10 cellular contexts compared by ENCODE assay signal in genomic region chrX:73852467-73852866, GRCh38. TPM values are rescaled to one million over a fixed set of nuclear protein-coding genes. Genes with fewer than 3 reads are reported as not detected.
DNase-seq lines count a peak whose midpoint lies in the region; ATAC-seq and TF ChIP-seq lines count a peak whose summit lies in the region.
"Had no signal": no experiment of that assay in that cellular context is flagged by ENCODE, and none has a peak within 500 bp of the region (broad histone marks: within the 10 kb centered on the region; RNA-seq: fewer than 3 reads in every experiment).

Gene XIST (minus strand): TSS chrX:73852714.

- H3K4me3 ChIP-seq in right cardiac atrium (ENCODE audit: low read length) (no peak within 1 kb of the TSS), vagina (peak within 1 kb of the TSS; percentile 53 to 68)

- H3K27me3 ChIP-seq in right cardiac atrium (ENCODE audit: control insufficient read depth, insufficient read depth) (no peaks in the 10 kb centered on the region), vagina (no peaks in the 10 kb centered on the region)
- H3K27me3 ChIP-seq: BE2C had no signal

- TF ChIP-seq CTCF in vagina (IDR thresholded peaks at IDR 0.05), result no peak

- no peaks in the 10 kb centered on the region for H3K4me1 ChIP-seq in right cardiac atrium (ENCODE audit: control insufficient read depth, insufficient read depth, low read length)
- peaks cover 15% of the 10 kb centered on the region for H3K4me1 ChIP-seq in vagina
- H3K4me1 ChIP-seq: BE2C had no signal

- TF ChIP-seq POLR2A in vagina (IDR thresholded peaks at IDR 0.05), result peak in 1 of 2 donors; percentile 48

- H3K9me3 ChIP-seq in right cardiac atrium (ENCODE audit: control insufficient read depth, low read length) (no peaks in the 10 kb centered on the region), vagina (no peaks in the 10 kb centered on the region)
- H3K9me3 ChIP-seq: BE2C had no signal

- H3K36me3 ChIP-seq in vagina, result no peaks in the 10 kb centered on the region
- H3K36me3 ChIP-seq: BE2C had no signal

- no peak within 1 kb of the TSS for H3K27ac ChIP-seq in right cardiac atrium (ENCODE audit: low read length)
- H3K27ac ChIP-seq in vagina, result peak within 1 kb of the TSS; percentile 80

- ATAC-seq in right cardiac atrium (peak in 1 of 2 donors; percentile 55), Right ventricle myocardium superior (ENCODE audit: poor library complexity) (no peak), left colon (peak; percentile 51)

- peak in 2 of 3 donors; percentile 70 to 85 for DNase-seq in right cardiac atrium
- no peak for DNase-seq in Right ventricle myocardium superior
- peak; percentile 55 for DNase-seq in activated T-helper 9 cell treated with anti-CD3 and anti-CD28 coated beads, Interleukin-2, amount 50 U/mL, for 16 hours (ENCODE audit: low read depth)
- peak; percentile 72 to 75 for DNase-seq in left colon
- no peak for DNase-seq in vagina (ENCODE audit: extremely low spot score in 2 of 2)
- no peak for DNase-seq in AG20443 (ENCODE audit: low spot score)
- no peak for DNase-seq in NCI-H1930 (lab: John Stamatoyannopoulos, UW)
- no peak for DNase-seq in activated CD4-positive, alpha-beta T cell treated with anti-CD3 and anti-CD28 coated beads, Interleukin-2, amount 50 U/mL, for 1 hour
- DNase-seq: BE2C, OCI-M1 had no signal

- intact Hi-C loops in right cardiac atrium (cut with DNase I) (loop anchor here in 1 of 4 donors (10.0 kb wide), 1 partner anchor 702 kb away; no protein-coding TSS in a partner anchor), Right ventricle myocardium superior (cut with DNase I) (loop anchor here (5.0 kb wide), 1 partner anchor 495 kb away; no protein-coding TSS in a partner anchor), left colon (cut with DNase I, micrococcal nuclease) (loop anchor here in 1 of 2 donors (10.0 kb wide), 3 partner anchors 92 to 692 kb away; no protein-coding TSS in a partner anchor), vagina (cut with DNase I) (loop anchor here (10.0 kb wide), 2 partner anchors 282 to 492 kb away; no protein-coding TSS in a partner anchor)

- 91% methylated on average over 8 of the region's 8 CpGs for WGBS in right cardiac atrium

RNA-seq across cellular contexts. Expression of gene XIST, which starts in this region (rescaled TPM):
- total RNA-seq in right cardiac atrium (100 to 1,000 TPM in 2 of 4 donors, 1 to 10 TPM in 1, under 1 TPM in 1; 0.91 to 141 (median 67.6) TPM), Right ventricle myocardium superior (0.59 TPM), left colon (100 to 1,000 TPM; 193 to 253 TPM), vagina (328 TPM)
- 0.29 TPM for polyA plus RNA-seq in right cardiac atrium

Comparison
In these comparisons a context has a peak if more than half of its experiments do, and no peak if none do; other contexts are left out.
1. DNase-seq: peak in right cardiac atrium (2 of 3), activated T-helper 9 cell treated with anti-CD3 and anti-CD28 coated beads, Interleukin-2, amount 50 U/mL, for 16 hours (single experiment) and left colon (2 of 2); none in Right ventricle myocardium superior (single experiment), vagina (0 of 2), AG20443 (single experiment), NCI-H1930 (0 of 2) and activated CD4-positive, alpha-beta T cell treated with anti-CD3 and anti-CD28 coated beads, Interleukin-2, amount 50 U/mL, for 1 hour (single experiment).